ENCODE assay signal across 1 cellular context in genomic region chr21:34335316-34335715, GRCh38.
TF ChIP-seq lines count a peak whose summit lies in the region.

No MANE protein-coding gene starts in this region.

TF ChIP-seq in HepG2, 621 proteins besides CTCF, POLR2A, EP300 and RAD21:
- no peak for TF ChIP-seq CSRNP2 (CRISPR knock-in tag; conservative IDR thresholded peaks at IDR 0.05; ENCODE audit: low read depth)
- TF ChIP-seq REST (IDR thresholded peaks at IDR 0.05; ENCODE audit: borderline replicate concordance in 1 of 2, low read depth in 1 of 2, low read length in 2 of 2) = no peak
- no peak for TF ChIP-seq JARID2 (CRISPR knock-in tag; IDR thresholded peaks at IDR 0.05; ENCODE audit: insufficient replicate concordance)
- TF ChIP-seq TSC22D2 (CRISPR knock-in tag; IDR thresholded peaks at IDR 0.05; ENCODE audit: borderline replicate concordance) = no peak
- TF ChIP-seq TMF1 (CRISPR knock-in tag; IDR thresholded peaks at IDR 0.05; ENCODE audit: low read depth) = no peak
- TF ChIP-seq TAF1 (CRISPR knock-in tag; IDR thresholded peaks at IDR 0.05) = no peak
- TF ChIP-seq ZNF713 (CRISPR knock-in tag; IDR thresholded peaks at IDR 0.05) = no peak
- no peak for TF ChIP-seq NFIB (CRISPR knock-in tag; IDR thresholded peaks at IDR 0.05; ENCODE audit: borderline replicate concordance)
- TF ChIP-seq RBAK (CRISPR knock-in tag; IDR thresholded peaks at IDR 0.05) = no peak
- TF ChIP-seq SSRP1 (CRISPR knock-in tag; IDR thresholded peaks at IDR 0.05) = no peak
- TF ChIP-seq ZNF136 (CRISPR knock-in tag; IDR thresholded peaks at IDR 0.05; ENCODE audit: low read depth) = no peak
- no peak for TF ChIP-seq YEATS4 (CRISPR knock-in tag; IDR thresholded peaks at IDR 0.05; ENCODE audit: borderline replicate concordance)
- no peak for TF ChIP-seq ZNF639 (CRISPR knock-in tag; conservative IDR thresholded peaks at IDR 0.05)
- no peak for TF ChIP-seq ZSCAN29 (CRISPR knock-in tag; conservative IDR thresholded peaks at IDR 0.05)
